In genomic region chr5:135229679-135230132, GRCh38 we compare ENCODE assay signal across 2 cellular contexts.
TF ChIP-seq lines count a peak whose summit lies in the region.

No MANE protein-coding gene starts in this region.

TF ChIP-seq in A549, 52 proteins besides CTCF, POLR2A, EP300 and RAD21:
- TF ChIP-seq JUN (IDR thresholded peaks at IDR 0.05) (no peak), NR3C1 (IDR thresholded peaks at IDR 0.05) (no peak), USF2 (IDR thresholded peaks at IDR 0.05) (no peak), FOXS1 (CRISPR knock-in tag; IDR thresholded peaks at IDR 0.05) (no peak), MAFK (IDR thresholded peaks at IDR 0.05; ENCODE audit: partially characterized antibody) (no peak), ZSCAN20 (CRISPR knock-in tag; IDR thresholded peaks at IDR 0.05) (no peak), SREBF2 (IDR thresholded peaks at IDR 0.05) (no peak), RCOR1 (IDR thresholded peaks at IDR 0.05; ENCODE audit: low read depth, low read length) (no peak), CBX8 (IDR thresholded peaks at IDR 0.05) (no peak), FOSB (CRISPR knock-in tag; IDR thresholded peaks at IDR 0.05) (no peak), HDAC2 (IDR thresholded peaks at IDR 0.05) (no peak), MAZ (IDR thresholded peaks at IDR 0.05; ENCODE audit: borderline replicate concordance, low read depth, low read length) (no peak), CHD4 (IDR thresholded peaks at IDR 0.05; ENCODE audit: borderline replicate concordance) (no peak), TP53 (CRISPR knock-in tag; IDR thresholded peaks at IDR 0.05) (no peak)
- TF ChIP-seq, protein P1, sequence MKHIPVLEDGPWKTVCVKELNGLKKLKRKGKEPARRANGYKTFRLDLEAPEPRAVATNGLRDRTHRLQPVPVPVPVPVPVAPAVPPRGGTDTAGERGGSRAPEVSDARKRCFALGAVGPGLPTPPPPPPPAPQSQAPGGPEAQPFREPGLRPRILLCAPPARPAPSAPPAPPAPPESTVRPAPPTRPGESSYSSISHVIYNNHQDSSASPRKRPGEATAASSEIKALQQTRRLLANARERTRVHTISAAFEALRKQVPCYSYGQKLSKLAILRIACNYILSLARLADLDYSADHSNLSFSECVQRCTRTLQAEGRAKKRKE (CRISPR knock-in tag; IDR thresholded peaks at IDR 0.05; ENCODE audit: low read depth) = no peak

TF ChIP-seq in IMR-90, 13 proteins besides CTCF, POLR2A, EP300 and RAD21:
- TF ChIP-seq USF2 (IDR thresholded peaks at IDR 0.05; ENCODE audit: low read depth, low read length) (no peak), NFE2L2 (IDR thresholded peaks at IDR 0.05; ENCODE audit: low read depth, low read length) (no peak), MAFK (IDR thresholded peaks at IDR 0.05; ENCODE audit: low read depth, low read length) (no peak)
